In genomic region chr11:76140912-76141574, GRCh38 we compare ENCODE assay signal across 1 cellular context.
TF ChIP-seq lines count a peak whose summit lies in the region.

No MANE protein-coding gene starts in this region.

TF ChIP-seq in endothelial cell of umbilical vein, 7 proteins besides CTCF, POLR2A, EP300 and RAD21:
- TF ChIP-seq, protein P1, sequence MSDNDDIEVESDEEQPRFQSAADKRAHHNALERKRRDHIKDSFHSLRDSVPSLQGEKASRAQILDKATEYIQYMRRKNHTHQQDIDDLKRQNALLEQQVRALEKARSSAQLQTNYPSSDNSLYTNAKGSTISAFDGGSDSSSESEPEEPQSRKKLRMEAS (IDR thresholded peaks at IDR 0.05; ENCODE audit: insufficient read depth, insufficient read length) = no peak
- TF ChIP-seq FOS (IDR thresholded peaks at IDR 0.05; ENCODE audit: borderline replicate concordance, insufficient read depth, low read length) = no peak
- no peak for TF ChIP-seq MYC (IDR thresholded peaks at IDR 0.05; ENCODE audit: low read depth, low read length)
- TF ChIP-seq JUN (IDR thresholded peaks at IDR 0.05; ENCODE audit: borderline replicate concordance, insufficient read depth, insufficient read length, low read depth) = no peak
- no peak for TF ChIP-seq POLR2AphosphoS5 (IDR thresholded peaks at IDR 0.05; ENCODE audit: insufficient read depth, low read depth, low read length)
- no peak for TF ChIP-seq EZH2 (IDR thresholded peaks at IDR 0.05; ENCODE audit: borderline replicate concordance, low read depth, low read length, severe bottlenecking)
- no peak for TF ChIP-seq GATA2 (IDR thresholded peaks at IDR 0.05; ENCODE audit: insufficient read depth, insufficient read length, low read depth, low read length)
